Comparison of ENCODE assay signal across 8 cellular contexts in the genomic region with DNA sequence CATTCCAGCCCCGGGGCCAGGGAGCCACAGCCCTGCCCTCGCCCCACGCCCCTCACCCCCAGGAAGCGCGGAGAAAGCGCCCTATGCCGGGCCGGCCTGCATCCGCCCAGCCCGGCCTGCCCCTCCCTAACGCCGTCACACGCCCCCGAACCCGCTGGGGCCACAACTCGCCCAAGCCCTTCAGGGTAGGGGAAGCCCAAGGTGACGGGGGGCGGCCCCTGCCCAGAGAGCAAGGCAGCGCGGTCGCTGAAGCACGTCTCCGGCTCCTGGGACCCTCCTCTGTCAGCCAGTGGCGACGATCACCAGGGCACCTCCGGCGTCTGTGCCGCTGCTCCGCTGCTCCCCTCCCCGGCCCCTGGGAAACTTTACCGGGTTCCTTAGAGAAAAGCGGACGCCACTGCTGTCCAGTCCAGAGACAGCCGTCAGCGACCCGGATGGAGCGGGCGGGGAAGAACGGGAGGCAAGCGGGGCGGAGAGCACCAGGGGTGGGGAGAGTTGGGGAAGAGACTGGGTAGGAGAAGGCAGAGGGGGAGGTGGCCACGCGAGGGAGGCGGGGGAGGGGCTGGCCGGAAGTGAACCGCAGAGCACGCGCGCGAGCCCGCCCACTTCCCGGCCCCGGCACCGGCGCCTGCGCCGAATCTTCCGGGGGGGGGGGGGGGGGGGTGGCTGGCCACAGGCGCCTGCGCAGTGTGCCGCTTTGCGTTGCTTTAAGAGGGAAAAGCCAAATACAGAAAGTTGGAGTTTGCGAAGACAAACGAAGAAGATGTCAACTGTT.
A peak's percentile ranks its signal among the peaks of the same experiment; 100 is the strongest.
DNase-seq lines count a peak whose midpoint lies in the region; ATAC-seq lines count a peak whose summit lies in the region.

A gene with protein sequence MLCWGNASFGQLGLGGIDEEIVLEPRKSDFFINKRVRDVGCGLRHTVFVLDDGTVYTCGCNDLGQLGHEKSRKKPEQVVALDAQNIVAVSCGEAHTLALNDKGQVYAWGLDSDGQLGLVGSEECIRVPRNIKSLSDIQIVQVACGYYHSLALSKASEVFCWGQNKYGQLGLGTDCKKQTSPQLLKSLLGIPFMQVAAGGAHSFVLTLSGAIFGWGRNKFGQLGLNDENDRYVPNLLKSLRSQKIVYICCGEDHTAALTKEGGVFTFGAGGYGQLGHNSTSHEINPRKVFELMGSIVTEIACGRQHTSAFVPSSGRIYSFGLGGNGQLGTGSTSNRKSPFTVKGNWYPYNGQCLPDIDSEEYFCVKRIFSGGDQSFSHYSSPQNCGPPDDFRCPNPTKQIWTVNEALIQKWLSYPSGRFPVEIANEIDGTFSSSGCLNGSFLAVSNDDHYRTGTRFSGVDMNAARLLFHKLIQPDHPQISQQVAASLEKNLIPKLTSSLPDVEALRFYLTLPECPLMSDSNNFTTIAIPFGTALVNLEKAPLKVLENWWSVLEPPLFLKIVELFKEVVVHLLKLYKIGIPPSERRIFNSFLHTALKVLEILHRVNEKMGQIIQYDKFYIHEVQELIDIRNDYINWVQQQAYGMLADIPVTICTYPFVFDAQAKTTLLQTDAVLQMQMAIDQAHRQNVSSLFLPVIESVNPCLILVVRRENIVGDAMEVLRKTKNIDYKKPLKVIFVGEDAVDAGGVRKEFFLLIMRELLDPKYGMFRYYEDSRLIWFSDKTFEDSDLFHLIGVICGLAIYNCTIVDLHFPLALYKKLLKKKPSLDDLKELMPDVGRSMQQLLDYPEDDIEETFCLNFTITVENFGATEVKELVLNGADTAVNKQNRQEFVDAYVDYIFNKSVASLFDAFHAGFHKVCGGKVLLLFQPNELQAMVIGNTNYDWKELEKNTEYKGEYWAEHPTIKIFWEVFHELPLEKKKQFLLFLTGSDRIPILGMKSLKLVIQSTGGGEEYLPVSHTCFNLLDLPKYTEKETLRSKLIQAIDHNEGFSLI (minus strand): TSS at position 509 of the 775 bp plus-strand sequence. CDS start 2,175 bp downstream, outside the sequence.

- peak; percentile 100 for DNase-seq in AG08395 (ENCODE audit: low spot score)
- peak; percentile 89 for DNase-seq in NCI-H2227 treated with DMSO at 0.1 percent for 48 hours (lab: John Stamatoyannopoulos, UW)
- peak; percentile 88 for DNase-seq in activated CD4-positive, CD25-positive, alpha-beta regulatory T cell treated with anti-CD3 and anti-CD28 coated beads, Interleukin-2, amount 50 U/mL, for 72 hours
- DNase-seq in cerebellar cortex (ENCODE audit: low spot score): peak; percentile 92
- peak; percentile 98 for DNase-seq in islet precursor cell
- DNase-seq in stimulated activated CD4-positive, alpha-beta T cell treated with anti-CD3 and anti-CD28 coated beads, Interleukin-12 subunit alpha, Interleukin-12 subunit beta, amount 100 ng/mL, for 4 hours: peak; percentile 90

- peak; percentile 92 for ATAC-seq in GM18868 (IDR thresholded peaks at IDR 0.05; ENCODE audit: unreplicated experiment)
- ATAC-seq in HG03103 (IDR thresholded peaks at IDR 0.05; ENCODE audit: low read depth, unreplicated experiment): peak; percentile 85

Comparison
In these comparisons a context has a peak if more than half of its experiments do, and no peak if none do; other contexts are left out.
1. Peak in every context shown above with its lines: DNase-seq and ATAC-seq.